ENCODE assay signal across 8 cellular contexts in the genomic region with DNA sequence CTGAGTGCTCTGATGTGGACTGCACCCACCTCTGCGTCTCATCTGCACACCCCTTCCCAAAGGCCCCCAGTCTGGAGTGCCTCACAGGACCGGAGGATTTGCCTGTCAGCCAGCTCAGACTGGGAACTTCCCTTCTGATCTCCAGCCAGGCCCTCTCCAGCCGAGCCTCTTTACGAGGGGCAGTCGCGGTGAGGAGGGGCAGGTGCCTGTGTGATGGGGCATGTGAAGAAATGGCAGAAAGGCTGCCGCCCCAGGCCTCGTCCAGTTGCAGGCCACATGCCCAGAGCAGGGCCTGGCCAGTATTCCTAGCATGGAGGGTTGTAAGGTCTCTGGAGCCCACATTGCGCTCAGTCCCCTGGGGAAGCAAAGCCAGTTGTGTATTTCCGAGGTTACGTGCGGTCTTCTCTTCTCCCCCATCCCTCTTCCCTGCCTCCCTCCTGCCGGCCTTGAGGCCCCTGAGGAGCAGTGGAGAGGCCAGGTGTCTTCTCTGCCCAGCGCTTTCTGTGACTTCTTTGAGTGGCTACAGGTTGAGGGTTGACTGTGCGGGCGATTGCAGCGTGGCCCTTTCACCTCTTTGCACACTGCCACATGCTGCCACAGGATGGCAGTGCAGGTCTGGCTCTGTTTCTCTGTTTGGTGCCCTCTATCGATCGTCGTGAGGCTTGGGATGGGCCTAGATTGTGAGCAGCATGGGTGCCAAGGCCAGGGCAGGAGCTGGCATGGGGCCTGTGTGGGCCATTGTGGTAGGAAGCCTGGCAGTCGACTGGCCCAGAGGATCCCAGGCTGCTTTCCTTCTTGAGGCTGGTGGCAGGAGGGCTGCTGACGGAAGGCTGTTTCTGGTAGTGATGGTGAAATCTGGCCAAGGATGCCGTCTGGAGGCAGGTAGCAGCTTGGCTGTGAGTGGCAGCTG. TPM values are rescaled to one million over a fixed set of nuclear protein-coding genes. Genes with fewer than 3 reads are reported as not detected.
DNase-seq lines count a peak whose midpoint lies in the region; ATAC-seq, FAIRE-seq and TF ChIP-seq lines count a peak whose summit lies in the region.

No MANE protein-coding gene starts in this region.

- no peak overlapping the region for H4K91ac ChIP-seq in trophoblast cell (ENCODE audit: low read depth, low read length)

- no peak overlapping the region for H3K23ac ChIP-seq in trophoblast cell (ENCODE audit: low read length)

- peak; percentile 4 for FAIRE-seq in HTR-8/SVneo (lab: Jason Lieb, UNC)
- FAIRE-seq in urothelium cell line (lab: Jason Lieb, UNC), result peak; percentile 32

- H3K18ac ChIP-seq in trophoblast cell (ENCODE audit: low read length), result no peak overlapping the region

- H3K27ac ChIP-seq in SJSA1 (no peak overlapping the region), gastroesophageal sphincter (no peak overlapping the region), trophoblast cell (ENCODE audit: low read depth, low read length) (no peak overlapping the region)

- no peaks in the 10 kb centered on the region for H3K27me3 ChIP-seq in SJSA1 (replicated peaks)
- no peaks in the 10 kb centered on the region for H3K27me3 ChIP-seq in gastroesophageal sphincter
- H3K27me3 ChIP-seq in trophoblast cell (ENCODE audit: insufficient read depth, low read length), result no peaks in the 10 kb centered on the region

- peaks cover 18% of the 10 kb centered on the region for H3K79me2 ChIP-seq in trophoblast cell (ENCODE audit: control insufficient read depth, insufficient read depth, low read length, poor library complexity)

- no peak overlapping the region for H3K9ac ChIP-seq in trophoblast cell (ENCODE audit: low read length)

- WGBS in gastroesophageal sphincter (ENCODE audit: low coverage in 1 of 2), 2 donors, result 80% methylated on average over 3 of the region's 23 CpGs; no CpG with 5 or more reads in 1 of the 2 donors
- WGBS in trophoblast cell (ENCODE audit: extremely low coverage, insufficient coverage, insufficient read length), result no CpG with 5 or more reads among the region's 23 CpGs

- no peak overlapping the region for H3K4me3 ChIP-seq in SJSA1
- H3K4me3 ChIP-seq in gastroesophageal sphincter, result no peak overlapping the region
- H3K4me3 ChIP-seq in trophoblast cell (ENCODE audit: low read depth, low read length), result no peak overlapping the region

- peaks cover 27% of the 10 kb centered on the region for H3K4me1 ChIP-seq in SJSA1 (replicated peaks)
- peaks cover 0 to 59% (median 28%) of the 10 kb centered on the region in 3 donors for H3K4me1 ChIP-seq in gastroesophageal sphincter
- peaks cover 3 to 8% of the 10 kb centered on the region in 2 experiments for H3K4me1 ChIP-seq in trophoblast cell (ENCODE audit: control insufficient read depth in 1 of 2, insufficient read depth in 2 of 2, low read length in 2 of 2)

- no peak overlapping the region for H4K8ac ChIP-seq in trophoblast cell (ENCODE audit: low read depth, low read length)

- ATAC-seq in gastroesophageal sphincter, result peak; percentile 15

- peak in 3 of 4 experiments; percentile 56 to 67 (median 61) for TF ChIP-seq CTCF in gastroesophageal sphincter (IDR thresholded peaks at IDR 0.05)

- TF ChIP-seq EP300 in gastroesophageal sphincter (IDR thresholded peaks at IDR 0.05), result no peak

- no peak overlapping the region for H2BK12ac ChIP-seq in trophoblast cell (ENCODE audit: low read length)

- peak; percentile 26 for DNase-seq in NCI-H2107 (lab: John Stamatoyannopoulos, UW)
- DNase-seq in NCI-H2107 treated with DMSO at 0.1 percent for 48 hours (lab: John Stamatoyannopoulos, UW; ENCODE audit: unreplicated experiment), result no peak
- DNase-seq in HTR-8/SVneo (ENCODE audit: insufficient read length, low spot score), result peak; percentile 74
- DNase-seq in SJSA1 (ENCODE audit: low read depth in 1 of 2, low spot score in 2 of 2), result peak; percentile 55 to 78
- peak; percentile 28 to 51 (median 34) for DNase-seq in activated naive CD4-positive, alpha-beta T cell (lab: John Stamatoyannopoulos, UW)
- DNase-seq in trophoblast cell, result peak; percentile 47 to 76
- peak; percentile 80 for DNase-seq in urothelium cell line (ENCODE audit: low spot score)

- H2AK5ac ChIP-seq in trophoblast cell (ENCODE audit: low read length), result no peak overlapping the region

- no peak overlapping the region for H3K14ac ChIP-seq in trophoblast cell (ENCODE audit: low read length)

- H3K4ac ChIP-seq in trophoblast cell (ENCODE audit: low read depth, low read length), result no peak overlapping the region

- H3K9me3 ChIP-seq in SJSA1 (replicated peaks) (no peaks in the 10 kb centered on the region), gastroesophageal sphincter (no peaks in the 10 kb centered on the region), trophoblast cell (ENCODE audit: insufficient read depth, low read depth, low read length) (no peaks in the 10 kb centered on the region)

- H3K36me3 ChIP-seq in SJSA1, result peaks cover 88% of the 10 kb centered on the region
- H3K36me3 ChIP-seq in gastroesophageal sphincter, result peaks cover 0 to 73% of the 10 kb centered on the region in 2 donors
- H3K36me3 ChIP-seq in trophoblast cell (ENCODE audit: control insufficient read depth in 1 of 2, insufficient read depth in 2 of 2, low read length in 2 of 2), result peaks cover 74 to 78% of the 10 kb centered on the region in 2 experiments

- H4K12ac ChIP-seq in trophoblast cell (ENCODE audit: low read depth, low read length), result no peak overlapping the region

- H3K4me2 ChIP-seq in trophoblast cell (ENCODE audit: low read length), result no peak overlapping the region

- H2BK120ac ChIP-seq in trophoblast cell (ENCODE audit: insufficient read depth, low read length, poor library complexity), result no peak overlapping the region

- H2BK5ac ChIP-seq in trophoblast cell (ENCODE audit: low read depth, low read length, poor library complexity), result no peak overlapping the region

- no peak for TF ChIP-seq POLR2A in gastroesophageal sphincter (IDR thresholded peaks at IDR 0.05)

- peaks cover 7% of the 10 kb centered on the region for H3K79me1 ChIP-seq in trophoblast cell (ENCODE audit: low read length)

- no peak overlapping the region for H2AFZ ChIP-seq in trophoblast cell (ENCODE audit: insufficient read depth, low read length, poor library complexity)

RNA-seq across cellular contexts. Expression of a gene that starts 5.3 kb away (rescaled TPM):
- total RNA-seq in SJSA1 (2014; rRNA removed; shearing (Covaris generic)), result 57.3 and 65.8 TPM in 2 replicates
- total RNA-seq in gastroesophageal sphincter, result 100 to 1,000 TPM in 1 of 4 donors, 10 to 100 TPM in 3; 62.8 to 108 (median 82.5) TPM
- 68.1 and 72.0 TPM in 2 replicates for polyA plus RNA-seq in trophoblast cell (2013)
